8 cellular contexts compared by ENCODE assay signal in genomic region chr14:72024043-72024407, GRCh38.
A peak's percentile ranks its signal among the peaks of the same experiment; 100 is the strongest.
DNase-seq lines count a peak whose midpoint lies in the region; ATAC-seq and TF ChIP-seq lines count a peak whose summit lies in the region.

No MANE protein-coding gene starts in this region.

- TF ChIP-seq CTCF in GM10266 (IDR thresholded peaks at IDR 0.05; ENCODE audit: control insufficient read depth, insufficient read depth, low read depth, missing control alignments), result peak; percentile 69
- TF ChIP-seq CTCF in Loucy (conservative IDR thresholded peaks at IDR 0.05; ENCODE audit: low read length), result peak; percentile 91
- peak; percentile 70 for TF ChIP-seq CTCF in VCaP (conservative IDR thresholded peaks at IDR 0.05)
- peak; percentile 72 for TF ChIP-seq CTCF in epithelial cell of proximal tubule (conservative IDR thresholded peaks at IDR 0.05; ENCODE audit: low read depth, low read length)
- peak in 2 of 3 donors; percentile 9 to 13 for TF ChIP-seq CTCF in omental fat pad (IDR thresholded peaks at IDR 0.05)

- H2AFZ ChIP-seq in Loucy (ENCODE audit: low read length), result peak overlapping the region; percentile 13; the same call in 1 of the 2 replicates

- no peaks in the 10 kb centered on the region for H3K9me3 ChIP-seq in Loucy (ENCODE audit: insufficient read depth, low read depth, low read length)

- H3K27ac ChIP-seq in VCaP, result no peak overlapping the region

- H3K79me2 ChIP-seq in Loucy (ENCODE audit: insufficient read depth, low read length), result peaks cover 4% of the 10 kb centered on the region; the same call in 1 of the 2 replicates

- DNase-seq in GM10266 (ENCODE audit: extremely low spot score) (peak; percentile 35), epithelial cell of proximal tubule (ENCODE audit: low read depth) (peak; percentile 23), omental fat pad (ENCODE audit: low spot score) (no peak), middle frontal gyrus (ENCODE audit: extremely low spot score, low spot score) (no peak), epidermal melanocyte (ENCODE audit: insufficient read length, low spot score) (no peak), T-helper 9 cell (no peak)

- no peaks in the 10 kb centered on the region for H3K36me3 ChIP-seq in Loucy (ENCODE audit: insufficient read depth, low read length)

- H3K9me2 ChIP-seq in Loucy (replicated peaks; ENCODE audit: low read depth, low read length), result no peaks in the 10 kb centered on the region

- H3K9ac ChIP-seq in Loucy (ENCODE audit: low read depth, low read length, poor library complexity, severe bottlenecking), result peak overlapping the region; percentile 65

- ATAC-seq in omental fat pad (ENCODE audit: low FRiP score), result no peak

- H3K4me3 ChIP-seq in Loucy (ENCODE audit: low read length, poor library complexity, severe bottlenecking) (peak overlapping the region; percentile 21), epithelial cell of proximal tubule (ENCODE audit: low read depth, low read length) (no peak overlapping the region)

- H4K20me1 ChIP-seq in Loucy (ENCODE audit: insufficient read depth, low read length, poor library complexity, severe bottlenecking), result no peaks in the 10 kb centered on the region

- no peaks in the 10 kb centered on the region for H3F3A ChIP-seq in Loucy (ENCODE audit: low read depth)

- peaks cover 58% of the 10 kb centered on the region for H3K4me1 ChIP-seq in Loucy (ENCODE audit: insufficient read depth, low read length, poor library complexity, severe bottlenecking)

- H3K27me3 ChIP-seq in Loucy (ENCODE audit: insufficient read depth, low read length, poor library complexity, severe bottlenecking), result no peaks in the 10 kb centered on the region

- H3K4me2 ChIP-seq in Loucy (ENCODE audit: low read depth, low read length, poor library complexity, severe bottlenecking), result peak overlapping the region; percentile 49

Comparison
In these comparisons a context has a peak if more than half of its experiments do, and no peak if none do; other contexts are left out.
1. DNase-seq: peak in GM10266 (single experiment) and epithelial cell of proximal tubule (single experiment); none in omental fat pad (single experiment), middle frontal gyrus (single experiment), epidermal melanocyte (single experiment) and T-helper 9 cell (single experiment).
2. CTCF ChIP-seq: peak in every context shown above with its lines; median percentile 91 in Loucy; 72 in epithelial cell of proximal tubule; 70 in VCaP; 69 in GM10266; 11 in omental fat pad.